In the genomic region with DNA sequence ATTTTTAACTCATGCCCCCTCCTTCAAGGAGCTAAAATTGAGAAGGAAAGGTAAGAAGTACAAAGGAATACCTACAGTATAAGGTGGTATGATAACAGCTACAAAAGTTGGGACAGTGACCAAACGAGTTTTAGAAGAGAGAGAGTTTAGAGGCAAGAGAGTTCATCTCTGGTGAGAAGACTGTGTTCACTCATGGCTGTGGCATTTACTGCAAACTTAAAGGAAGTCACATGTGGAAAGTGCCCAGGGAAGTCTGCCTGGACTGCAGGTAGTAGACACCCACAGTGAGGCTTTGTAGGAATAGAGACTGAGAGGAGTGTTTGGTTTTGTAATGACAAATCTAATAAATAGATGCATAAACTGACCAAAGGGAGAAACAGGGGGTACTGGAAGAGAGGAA, we compare ENCODE assay signal across 16 cellular contexts.
DNase-seq lines count a peak whose midpoint lies in the region; ATAC-seq and TF ChIP-seq lines count a peak whose summit lies in the region.
"Had no signal": no experiment of that assay in that cellular context is flagged by ENCODE, and none has a peak within 500 bp of the region (broad histone marks: within the 10 kb centered on the region; RNA-seq: fewer than 3 reads in every experiment).

No MANE protein-coding gene starts in this region.

- no peaks in the 10 kb centered on the region for H3K27me3 ChIP-seq in CD4-positive, CD25-positive, alpha-beta regulatory T cell (ENCODE audit: control insufficient read depth, insufficient read depth, low read length)
- no peaks in the 10 kb centered on the region for H3K27me3 ChIP-seq in body of pancreas
- H3K27me3 ChIP-seq: gastrocnemius medialis had no signal

- H3K4me1 ChIP-seq in CD4-positive, CD25-positive, alpha-beta regulatory T cell (ENCODE audit: control insufficient read depth, insufficient read depth, low read length, poor library complexity, severe bottlenecking) = peaks cover 12% of the 10 kb centered on the region
- peaks cover 20% of the 10 kb centered on the region for H3K4me1 ChIP-seq in body of pancreas
- H3K4me1 ChIP-seq: gastrocnemius medialis had no signal

- H3K9me3 Mint-ChIP-seq in CD4-positive, CD25-positive, alpha-beta regulatory T cell = no peaks in the 10 kb centered on the region
- no peaks in the 10 kb centered on the region for H3K9me3 Mint-ChIP-seq in neural crest cell
- no peaks in the 10 kb centered on the region for H3K9me3 Mint-ChIP-seq in natural killer cell
- H3K9me3 Mint-ChIP-seq: naive B cell; T-helper 1 cell treated with Interleukin-12 subunit alpha and Interleukin-12 subunit beta and Interleukin-4 antibody, amounts not matched to agents 30 μg/mL and 1 μg/mL, for 36 hours had no signal

- no peak overlapping the region for H3K4me3 ChIP-seq in CD4-positive, CD25-positive, alpha-beta regulatory T cell (ENCODE audit: low read depth, low read length)
- no peak overlapping the region for H3K4me3 ChIP-seq in body of pancreas
- H3K4me3 ChIP-seq: gastrocnemius medialis had no signal

- no peak for TF ChIP-seq POLR2A in body of pancreas (IDR thresholded peaks at IDR 0.05)

- ATAC-seq in CD4-positive, CD25-positive, alpha-beta regulatory T cell (ENCODE audit: low read depth in 2 of 2) = no peak
- no peak for ATAC-seq in body of pancreas
- ATAC-seq in natural killer cell = no peak
- ATAC-seq: activated CD4-positive, CD25-positive, alpha-beta regulatory T cell treated with anti-CD3 and anti-CD28 coated beads, Interleukin-2, amount 50 U/mL, for 24 hours; gastrocnemius medialis; left ventricle myocardium superior; Right ventricle myocardium inferior had no signal

- H3K27ac Mint-ChIP-seq in CD4-positive, CD25-positive, alpha-beta regulatory T cell = peak overlapping the region; percentile 48 to 82 (median 66)
- H3K27ac Mint-ChIP-seq in neural crest cell (ENCODE audit: unreplicated experiment) (peak overlapping the region; percentile 4), natural killer cell (no peak overlapping the region)
- H3K27ac Mint-ChIP-seq: naive B cell; T-helper 1 cell treated with Interleukin-12 subunit alpha and Interleukin-12 subunit beta and Interleukin-4 antibody, amounts not matched to agents 30 μg/mL and 1 μg/mL, for 36 hours had no signal

- peaks cover 9 to 23% (median 12%) of the 10 kb centered on the region in 4 donors for H3K4me1 Mint-ChIP-seq in CD4-positive, CD25-positive, alpha-beta regulatory T cell
- H3K4me1 Mint-ChIP-seq in neural crest cell (no peaks in the 10 kb centered on the region), natural killer cell (no peaks in the 10 kb centered on the region)
- H3K4me1 Mint-ChIP-seq: naive B cell had no signal

- 63 to 75% methylated on average over 1 of the region's 1 CpG for WGBS in body of pancreas, 2 donors

- no peak for DNase-seq in CD4-positive, CD25-positive, alpha-beta regulatory T cell
- DNase-seq in EH (ENCODE audit: low read depth) (peak; percentile 44), body of pancreas (no peak), neural crest cell (ENCODE audit: low read depth, low spot score) (no peak), NOMO-1 (lab: John Stamatoyannopoulos, UW; ENCODE audit: unreplicated experiment in 2 of 2) (no peak), natural killer cell (no peak)
- DNase-seq in stimulated activated CD4-positive, alpha-beta T cell treated with anti-CD3 and anti-CD28 coated beads, Interleukin-4, amount 100 ng/mL, for 1 hour = no peak
- DNase-seq: gastrocnemius medialis, H7, left ventricle myocardium superior, naive B cell, NCI-H1436 treated with DMSO at 0.1 percent for 48 hours, NCI-H226 had no signal

- no peak for TF ChIP-seq CTCF in body of pancreas (IDR thresholded peaks at IDR 0.05)
- TF ChIP-seq CTCF in neural crest cell (conservative IDR thresholded peaks at IDR 0.05) = no peak
- TF ChIP-seq CTCF in natural killer cell (IDR thresholded peaks at IDR 0.05) = no peak

- peaks cover 8% of the 10 kb centered on the region for H3K36me3 ChIP-seq in CD4-positive, CD25-positive, alpha-beta regulatory T cell (ENCODE audit: control insufficient read depth, insufficient read depth, low read length)
- no peaks in the 10 kb centered on the region for H3K36me3 ChIP-seq in body of pancreas (replicated peaks in 1 of 2; ENCODE audit: insufficient read depth in 1 of 2, low read depth in 2 of 2)
- H3K36me3 ChIP-seq: gastrocnemius medialis had no signal

- H3K27ac ChIP-seq in CD4-positive, CD25-positive, alpha-beta regulatory T cell (ENCODE audit: insufficient read depth, low read length, poor library complexity, severe bottlenecking) = peak overlapping the region; percentile 16
- H3K27ac ChIP-seq in body of pancreas = peak overlapping the region in 3 of 4 donors; percentile 9 to 57 (median 36)

- H3K36me3 Mint-ChIP-seq in CD4-positive, CD25-positive, alpha-beta regulatory T cell = peaks cover 4% of the 10 kb centered on the region
- H3K36me3 Mint-ChIP-seq in neural crest cell (ENCODE audit: low read depth) = no peaks in the 10 kb centered on the region
- H3K36me3 Mint-ChIP-seq in natural killer cell = no peaks in the 10 kb centered on the region
- H3K36me3 Mint-ChIP-seq: naive B cell had no signal

- no peak overlapping the region for H3K4me3 Mint-ChIP-seq in CD4-positive, CD25-positive, alpha-beta regulatory T cell
- H3K4me3 Mint-ChIP-seq in neural crest cell (no peak overlapping the region), natural killer cell (no peak overlapping the region)
- H3K4me3 Mint-ChIP-seq: naive B cell; T-helper 1 cell treated with Interleukin-12 subunit alpha and Interleukin-12 subunit beta and Interleukin-4 antibody, amounts not matched to agents 30 μg/mL and 1 μg/mL, for 36 hours had no signal

- intact Hi-C loops in body of pancreas (cut with DNase I) = loop anchor here (5.0 kb wide), 1 partner anchor 717 kb away; a partner anchor contains a TSS
- intact Hi-C loops in natural killer cell (cut with micrococcal nuclease) = loop anchor here (5.0 kb wide), 1 partner anchor 1352 kb away; no protein-coding TSS in a partner anchor

- no peaks in the 10 kb centered on the region for H3K27me3 Mint-ChIP-seq in CD4-positive, CD25-positive, alpha-beta regulatory T cell
- H3K27me3 Mint-ChIP-seq in neural crest cell (ENCODE audit: low read depth) = peaks cover 2% of the 10 kb centered on the region
- no peaks in the 10 kb centered on the region for H3K27me3 Mint-ChIP-seq in natural killer cell (ENCODE audit: low read depth in 2 of 2)
- H3K27me3 Mint-ChIP-seq: naive B cell had no signal

- no peaks in the 10 kb centered on the region for H3K9me3 ChIP-seq in CD4-positive, CD25-positive, alpha-beta regulatory T cell (ENCODE audit: control insufficient read depth in 2 of 2, low read length in 2 of 2)
- H3K9me3 ChIP-seq in body of pancreas = no peaks in the 10 kb centered on the region
- H3K9me3 ChIP-seq: gastrocnemius medialis had no signal

Comparison
In these comparisons a context has a peak if more than half of its experiments do, and no peak if none do; other contexts are left out.
1. H3K27ac Mint-ChIP-seq: peak in CD4-positive, CD25-positive, alpha-beta regulatory T cell (3 of 3) and neural crest cell (single experiment); none in natural killer cell (0 of 2).